10 cellular contexts compared by ENCODE assay signal in genomic region chr20:35737865-35738333, GRCh38. TPM values are rescaled to one million over a fixed set of nuclear protein-coding genes. Genes with fewer than 3 reads are reported as not detected.
DNase-seq lines count a peak whose midpoint lies in the region; ATAC-seq and TF ChIP-seq lines count a peak whose summit lies in the region.
"Had no signal": no experiment of that assay in that cellular context is flagged by ENCODE, and none has a peak within 500 bp of the region (broad histone marks: within the 10 kb centered on the region; RNA-seq: fewer than 3 reads in every experiment).

No MANE protein-coding gene starts in this region.

- peak overlapping the region; percentile 71 for H3K4me3 Mint-ChIP-seq in CD8-positive, alpha-beta T cell
- peak overlapping the region; percentile 35 for H3K4me3 Mint-ChIP-seq in nephron progenitor cell

- peaks cover 66% of the 10 kb centered on the region for H3K4me1 ChIP-seq in CD8-positive, alpha-beta T cell (ENCODE audit: insufficient read depth, low read length)
- peaks cover 48% of the 10 kb centered on the region for H3K4me1 ChIP-seq in adipocyte (ENCODE audit: control insufficient read depth, insufficient read depth, low read length)

- H3K27ac ChIP-seq in CD8-positive, alpha-beta T cell (ENCODE audit: low read depth, low read length), result no peak overlapping the region

- H3K9me3 Mint-ChIP-seq in CD8-positive, alpha-beta T cell, result no peaks in the 10 kb centered on the region
- no peaks in the 10 kb centered on the region for H3K9me3 Mint-ChIP-seq in nephron progenitor cell

- no peak for TF ChIP-seq CTCF in CD8-positive, alpha-beta T cell (IDR thresholded peaks at IDR 0.05)
- TF ChIP-seq CTCF in HFF-Myc (IDR thresholded peaks at IDR 0.05; ENCODE audit: low read depth, low read length, missing control alignments) (no peak), nephron progenitor cell (IDR thresholded peaks at IDR 0.05) (no peak)

- POLR2A ChIA-PET in CD8-positive, alpha-beta T cell (lab: Charles Lee), result interaction anchor here (1.3 to 3.8 kb wide), 2 partner anchors 19 to 34 kb away, joined by 3 to 17 read pairs; partner anchors contain the start of gene PHF20

- peaks cover 59% of the 10 kb centered on the region for H3K36me3 ChIP-seq in CD8-positive, alpha-beta T cell (ENCODE audit: insufficient read depth, low read length)
- peaks cover 77% of the 10 kb centered on the region for H3K36me3 ChIP-seq in adipocyte (ENCODE audit: control insufficient read depth, insufficient read depth, low read length, severe bottlenecking)

- intact Hi-C loops in CD8-positive, alpha-beta T cell (cut with DNase I, micrococcal nuclease), result no loop called here

- H3K36me3 Mint-ChIP-seq in CD8-positive, alpha-beta T cell, result peaks cover 86% of the 10 kb centered on the region
- peaks cover 74% of the 10 kb centered on the region for H3K36me3 Mint-ChIP-seq in nephron progenitor cell (ENCODE audit: low read depth)

- H3K4me1 Mint-ChIP-seq in CD8-positive, alpha-beta T cell (ENCODE audit: low read depth), result peaks cover 63% of the 10 kb centered on the region
- peaks cover 47% of the 10 kb centered on the region for H3K4me1 Mint-ChIP-seq in nephron progenitor cell

- CTCF ChIA-PET in CD8-positive, alpha-beta T cell (lab: Charles Lee), result no interaction called here

- no peak for DNase-seq in CD8-positive, alpha-beta T cell
- DNase-seq in HFF-Myc (ENCODE audit: extremely low read depth, low read depth) (no peak), adipocyte (ENCODE audit: low read depth) (no peak), nephron progenitor cell (no peak), DMS53 treated with DMSO at 0.1 percent for 48 hours (lab: John Stamatoyannopoulos, UW; ENCODE audit: unreplicated experiment) (no peak), hepatic stellate cell (ENCODE audit: low spot score) (no peak)
- DNase-seq: hypothalamus; NCI-H2029 treated with DMSO at 0.1 percent for 48 hours; stimulated activated CD4-positive, alpha-beta T cell treated with anti-CD3 and anti-CD28 coated beads, Interleukin-2, amount 100 ng/mL, for 48 hours had no signal

- peak overlapping the region; percentile 100 for H3K9ac ChIP-seq in adipocyte (ENCODE audit: low read length)

- no peak overlapping the region for H3K4me3 ChIP-seq in CD8-positive, alpha-beta T cell (ENCODE audit: low read depth, low read length)
- peak overlapping the region; percentile 92 for H3K4me3 ChIP-seq in HFF-Myc (replicated peaks; ENCODE audit: low read depth, low read length)
- peak overlapping the region; percentile 93 for H3K4me3 ChIP-seq in adipocyte (ENCODE audit: low read length)

- H3K9me3 ChIP-seq in CD8-positive, alpha-beta T cell (ENCODE audit: low read length), result no peaks in the 10 kb centered on the region
- H3K9me3 ChIP-seq in adipocyte (ENCODE audit: control insufficient read depth, low read length), result no peaks in the 10 kb centered on the region

- no peaks in the 10 kb centered on the region for H3K27me3 ChIP-seq in CD8-positive, alpha-beta T cell (ENCODE audit: insufficient read depth, low read length)
- H3K27me3 ChIP-seq in adipocyte (replicated peaks; ENCODE audit: control insufficient read depth, insufficient read depth, low read length), result no peaks in the 10 kb centered on the region

- no peak for ATAC-seq in CD8-positive, alpha-beta T cell
- ATAC-seq in GM18519 (IDR thresholded peaks at IDR 0.05; ENCODE audit: low FRiP score, unreplicated experiment), result no peak

- no peaks in the 10 kb centered on the region for H3K27me3 Mint-ChIP-seq in CD8-positive, alpha-beta T cell (ENCODE audit: low read depth)
- peaks cover 5% of the 10 kb centered on the region for H3K27me3 Mint-ChIP-seq in nephron progenitor cell (ENCODE audit: low read depth, poor library complexity)

- peak overlapping the region; percentile 78 for H3K27ac Mint-ChIP-seq in CD8-positive, alpha-beta T cell
- H3K27ac Mint-ChIP-seq in nephron progenitor cell, result no peak overlapping the region

RNA-seq across cellular contexts. Expression of gene RBM39, which starts 4.2 kb away (rescaled TPM):
- 1,000 to 10,000 TPM; 1,168 to 1,202 TPM for total RNA-seq in CD8-positive, alpha-beta T cell

RNA-seq across cellular contexts. Expression of gene PHF20, which starts 33.9 kb away (rescaled TPM):
- 100 to 1,000 TPM; 101 to 107 TPM for total RNA-seq in CD8-positive, alpha-beta T cell

RNA-seq across cellular contexts. Expression of gene ROMO1, which starts 38.7 kb away (rescaled TPM):
- total RNA-seq in CD8-positive, alpha-beta T cell, result 10 to 100 TPM; 39.2 to 43.8 TPM

RNA-seq across cellular contexts. Expression of gene NFS1, which starts 38.7 kb away (rescaled TPM):
- total RNA-seq in CD8-positive, alpha-beta T cell, result 10 to 100 TPM; 10.7 to 13.1 TPM
